In genomic region chr12:26239508-26240328, GRCh38 we compare ENCODE assay signal across 9 cellular contexts. TPM values are rescaled to one million over a fixed set of nuclear protein-coding genes. Genes with fewer than 3 reads are reported as not detected.
DNase-seq lines count a peak whose midpoint lies in the region; ATAC-seq and TF ChIP-seq lines count a peak whose summit lies in the region.
"Had no signal": no experiment of that assay in that cellular context is flagged by ENCODE, and none has a peak within 500 bp of the region (broad histone marks: within the 10 kb centered on the region; RNA-seq: fewer than 3 reads in every experiment).

No MANE protein-coding gene starts in this region.

- no peak for TF ChIP-seq CTCF in HFF-Myc (IDR thresholded peaks at IDR 0.05; ENCODE audit: low read depth, low read length, missing control alignments)
- TF ChIP-seq CTCF in adrenal gland (IDR thresholded peaks at IDR 0.05) = no peak
- TF ChIP-seq CTCF in left ventricle myocardium inferior (IDR thresholded peaks at IDR 0.05; ENCODE audit: borderline replicate concordance) = no peak

- 57 to 62% (median 59%) methylated on average over 6 to 7 of the region's 7 CpGs for WGBS in adrenal gland, 4 donors

- H3K36me3 ChIP-seq in adrenal gland (replicated peaks in 1 of 2) (no peaks in the 10 kb centered on the region), left ventricle myocardium inferior (no peaks in the 10 kb centered on the region), subcutaneous abdominal adipose tissue (ENCODE audit: control insufficient read depth in 5 of 5, insufficient read depth in 5 of 5, low read length in 5 of 5) (no peaks in the 10 kb centered on the region)

- H3K4me3 Mint-ChIP-seq in activated CD4-positive, alpha-beta memory T cell treated with anti-CD3 and anti-CD28 coated beads for 36 hours = no peak overlapping the region

- H3K9ac ChIP-seq in subcutaneous abdominal adipose tissue (ENCODE audit: low read length in 5 of 5) = no peak overlapping the region

- peaks cover 0 to 4% of the 10 kb centered on the region in 2 donors for H3K4me1 ChIP-seq in adrenal gland (replicated peaks in 1 of 2)
- H3K4me1 ChIP-seq in left ventricle myocardium inferior = peaks cover 23% of the 10 kb centered on the region
- peaks cover 0 to 10% (median 0%) of the 10 kb centered on the region in 5 donors for H3K4me1 ChIP-seq in subcutaneous abdominal adipose tissue (ENCODE audit: control insufficient read depth in 5 of 5, insufficient read depth in 5 of 5, low read length in 5 of 5)

- H3K4me3 ChIP-seq in HFF-Myc (replicated peaks; ENCODE audit: low read depth, low read length) = no peak overlapping the region
- no peak overlapping the region for H3K4me3 ChIP-seq in adrenal gland
- H3K4me3 ChIP-seq in left ventricle myocardium inferior = no peak overlapping the region
- no peak overlapping the region for H3K4me3 ChIP-seq in subcutaneous abdominal adipose tissue (ENCODE audit: low read depth in 1 of 5, low read length in 5 of 5)

- no peak for TF ChIP-seq POLR2A in adrenal gland (IDR thresholded peaks at IDR 0.05)

- ATAC-seq in HG03457 (IDR thresholded peaks at IDR 0.05; ENCODE audit: unreplicated experiment) (no peak), GM18907 (IDR thresholded peaks at IDR 0.05; ENCODE audit: unreplicated experiment) (no peak), GM18498 (IDR thresholded peaks at IDR 0.05; ENCODE audit: unreplicated experiment) (no peak)

- CTCF ChIA-PET in activated CD4-positive, alpha-beta memory T cell treated with anti-CD3 and anti-CD28 coated beads for 36 hours (lab: Charles Lee) = no interaction called here

- DNase-seq in HFF-Myc (ENCODE audit: extremely low read depth, low read depth) (peak; percentile 22), adrenal gland (peak; percentile 45 to 81 (median 71)), left ventricle myocardium inferior (peak; percentile 66)
- no peak for DNase-seq in activated CD4-positive, alpha-beta memory T cell treated with anti-CD3 and anti-CD28 coated beads for 36 hours
- DNase-seq: NCI-H1105 had no signal

- H3K27me3 Mint-ChIP-seq in activated CD4-positive, alpha-beta memory T cell treated with anti-CD3 and anti-CD28 coated beads for 36 hours = peaks cover 18% of the 10 kb centered on the region

- H3K9me3 Mint-ChIP-seq in activated CD4-positive, alpha-beta memory T cell treated with anti-CD3 and anti-CD28 coated beads for 36 hours = peaks cover 2% of the 10 kb centered on the region

- H3K4me1 Mint-ChIP-seq in activated CD4-positive, alpha-beta memory T cell treated with anti-CD3 and anti-CD28 coated beads for 36 hours (ENCODE audit: low read depth) = no peaks in the 10 kb centered on the region

- H3K9me3 ChIP-seq in adrenal gland (replicated peaks in 1 of 3) (no peaks in the 10 kb centered on the region), left ventricle myocardium inferior (replicated peaks) (no peaks in the 10 kb centered on the region), subcutaneous abdominal adipose tissue (ENCODE audit: control insufficient read depth in 5 of 5, low read length in 5 of 5) (no peaks in the 10 kb centered on the region)

- POLR2A ChIA-PET in activated CD4-positive, alpha-beta memory T cell treated with anti-CD3 and anti-CD28 coated beads for 36 hours (lab: Charles Lee) = no interaction called here

- intact Hi-C loops in adrenal gland (cut with DNase I) (no loop called here), left ventricle myocardium inferior (cut with micrococcal nuclease) (no loop called here)
- intact Hi-C loops in activated CD4-positive, alpha-beta memory T cell treated with anti-CD3 and anti-CD28 coated beads for 36 hours (cut with micrococcal nuclease) = no loop called here

- no peaks in the 10 kb centered on the region for H3K27me3 ChIP-seq in adrenal gland
- no peaks in the 10 kb centered on the region for H3K27me3 ChIP-seq in left ventricle myocardium inferior (ENCODE audit: low read depth)
- peaks cover 0 to 4% (median 0%) of the 10 kb centered on the region in 5 donors for H3K27me3 ChIP-seq in subcutaneous abdominal adipose tissue (ENCODE audit: control insufficient read depth in 5 of 5, insufficient read depth in 4 of 5, low read length in 5 of 5)

- H3K27ac Mint-ChIP-seq in activated CD4-positive, alpha-beta memory T cell treated with anti-CD3 and anti-CD28 coated beads for 36 hours = no peak overlapping the region

- no peak overlapping the region for H3K27ac ChIP-seq in adrenal gland
- peak overlapping the region; percentile 61 for H3K27ac ChIP-seq in left ventricle myocardium inferior (replicated peaks)
- peak overlapping the region; percentile 32 for H3K27ac ChIP-seq in subcutaneous abdominal adipose tissue (ENCODE audit: low read depth, low read length)

- no peaks in the 10 kb centered on the region for H3K36me3 Mint-ChIP-seq in activated CD4-positive, alpha-beta memory T cell treated with anti-CD3 and anti-CD28 coated beads for 36 hours

RNA-seq across cellular contexts. Expression of gene SSPN, which starts 44.3 kb away (rescaled TPM):
- total RNA-seq in adrenal gland (10 to 100 TPM in 7 of 8 donors, 1 to 10 TPM in 1; 8.2 to 47.8 (median 26.5) TPM), left ventricle myocardium inferior (67.4 TPM)
- polyA plus RNA-seq in adrenal gland = 1 to 10 TPM; 3.3 to 7.8 (median 3.7) TPM
- total RNA-seq in activated CD4-positive, alpha-beta memory T cell treated with anti-CD3 and anti-CD28 coated beads for 36 hours = not detected

Comparison
In these comparisons a context has a peak if more than half of its experiments do, and no peak if none do; other contexts are left out.
1. H3K27ac ChIP-seq: peak in left ventricle myocardium inferior (single experiment) and subcutaneous abdominal adipose tissue (single experiment); none in adrenal gland (0 of 5).
2. RNA of gene SSPN, which starts 44.3 kb away (total RNA-seq): 67.4 TPM in left ventricle myocardium inferior (single experiment) and 8.2 to 47.8 TPM in adrenal gland; not detected in activated CD4-positive, alpha-beta memory T cell treated with anti-CD3 and anti-CD28 coated beads for 36 hours; every median in the first group is over 4 times any median in the second.